In genomic region chr3:46057716-46058115, GRCh38 we compare ENCODE assay signal across 12 cellular contexts. TPM values are rescaled to one million over a fixed set of nuclear protein-coding genes. Genes with fewer than 3 reads are reported as not detected.
"Had no signal": no experiment of that assay in that cellular context is flagged by ENCODE, and none has a peak within 500 bp of the region (broad histone marks: within the 10 kb centered on the region; RNA-seq: fewer than 3 reads in every experiment).

No MANE protein-coding gene starts in this region.

- H2AFZ ChIP-seq: GM23248, GM23338 had no signal

- H3K4me2 ChIP-seq: GM23338 had no signal

- H3K9me3 ChIP-seq: HAP-1 had no signal

- H3K4me1 ChIP-seq: HAP-1 had no signal

- ATAC-seq: GM23338, HCT116 had no signal

- FAIRE-seq: H1, H54 had no signal

- DNase-seq: GM23248, GOT3, H7, H9, HCEC 1CT, HFFc6 had no signal

- H3K27ac ChIP-seq: GM23248 had no signal

- H3K4me3 ChIP-seq: GM23248, GM23338, HAP-1 had no signal

- H3K9ac ChIP-seq: GM23248 had no signal

- H3K36me3 ChIP-seq: HAP-1 had no signal

RNA-seq across cellular contexts. Expression of gene XCR1, which starts 30.4 kb away (rescaled TPM):
- total RNA-seq: GM23248, GM23338, H1, H4, H7, H9, HFFc6 had no signal
- polyA plus RNA-seq: GM23248, GM23338 had no signal
